1 cellular context compared by ENCODE assay signal in genomic region chr7:104036889-104037288, GRCh38. TPM values are rescaled to one million over a fixed set of nuclear protein-coding genes. Genes with fewer than 3 reads are reported as not detected.
"Had no signal": no experiment of that assay in that cellular context is flagged by ENCODE, and none has a peak within 500 bp of the region (broad histone marks: within the 10 kb centered on the region; RNA-seq: fewer than 3 reads in every experiment).

No MANE protein-coding gene starts in this region.

RNA-seq across cellular contexts. Expression of gene RELN, which starts 47.4 kb away (rescaled TPM):
- polyA plus RNA-seq: GM12878 had no signal
